19 cellular contexts compared by ENCODE assay signal in genomic region chr13:72141845-72142470, GRCh38.
DNase-seq lines count a peak whose midpoint lies in the region; ATAC-seq, FAIRE-seq and TF ChIP-seq lines count a peak whose summit lies in the region.
"Had no signal": no experiment of that assay in that cellular context is flagged by ENCODE, and none has a peak within 500 bp of the region (broad histone marks: within the 10 kb centered on the region; RNA-seq: fewer than 3 reads in every experiment).

No MANE protein-coding gene starts in this region.

- no peaks in the 10 kb centered on the region for H3K9me3 Mint-ChIP-seq in GM23338
- H3K9me3 Mint-ChIP-seq: activated CD4-positive, alpha-beta memory T cell treated with anti-CD3 and anti-CD28 coated beads for 36 hours; H9; stimulated activated memory B cell treated with anti-CD40 and anti-IgM and Interleukin-4, amounts not matched to agents 10 μg/mL and 1 μg/mL and 100 μg/mL, for 72 hours had no signal

- H2AFZ ChIP-seq in GM23338 (peak overlapping the region; percentile 72), fibroblast of lung (ENCODE audit: low read length) (no peak overlapping the region), PC-9 (no peak overlapping the region)

- H3K9me2 ChIP-seq in GM23338 (ENCODE audit: insufficient read depth) = peaks cover 4% of the 10 kb centered on the region; the same call in 1 of the 2 replicates
- no peaks in the 10 kb centered on the region for H3K9me2 ChIP-seq in PC-9 (ENCODE audit: insufficient read depth)

- H3K4me1 Mint-ChIP-seq in GM23338 = peaks cover 20% of the 10 kb centered on the region
- H3K4me1 Mint-ChIP-seq: CD8-positive, alpha-beta memory T cell; stimulated activated memory B cell treated with anti-CD40 and anti-IgM and Interleukin-4, amounts not matched to agents 10 μg/mL and 1 μg/mL and 100 μg/mL, for 72 hours; T-cell had no signal

- DNase-seq in GM23338 (ENCODE audit: low spot score) = no peak
- peak; percentile 86 for DNase-seq in astrocyte of the cerebellum (ENCODE audit: low read depth)
- DNase-seq in fibroblast of lung (ENCODE audit: low read depth in 2 of 2) = peak; percentile 76 to 84
- peak in 2 of 6 donors; percentile 5 to 17 for DNase-seq in pancreas
- no peak for DNase-seq in SIG-M5 (lab: John Stamatoyannopoulos, UW)
- DNase-seq in NCI-H1092 (lab: John Stamatoyannopoulos, UW) = no peak
- DNase-seq in PC-9 = no peak
- DNase-seq: activated CD4-positive, alpha-beta memory T cell treated with anti-CD3 and anti-CD28 coated beads for 36 hours; activated T-cell treated with anti-CD3 and anti-CD28 coated beads, Interleukin-2, amount 50 U/mL, for 72 hours; CD8-positive, alpha-beta memory T cell; foreskin melanocyte; H9; mesenchymal stem cell; NCI-H2029; NCI-H69; nucleus accumbens; T-cell had no signal

- no peaks in the 10 kb centered on the region for H3K79me2 ChIP-seq in GM23338 (replicated peaks; ENCODE audit: insufficient read depth)
- H3K79me2 ChIP-seq in fibroblast of lung (ENCODE audit: control insufficient read depth, insufficient read depth, low read length) = no peaks in the 10 kb centered on the region
- H3K79me2 ChIP-seq in PC-9 (ENCODE audit: low read depth) = no peaks in the 10 kb centered on the region

- peaks cover 4% of the 10 kb centered on the region for H3K27me3 Mint-ChIP-seq in GM23338 (ENCODE audit: insufficient read depth, low read depth, poor library complexity)
- H3K27me3 Mint-ChIP-seq: activated CD4-positive, alpha-beta memory T cell treated with anti-CD3 and anti-CD28 coated beads for 36 hours; CD8-positive, alpha-beta memory T cell; stimulated activated memory B cell treated with anti-CD40 and anti-IgM and Interleukin-4, amounts not matched to agents 10 μg/mL and 1 μg/mL and 100 μg/mL, for 72 hours; T-cell had no signal

- TF ChIP-seq CTCF in GM23338 (conservative IDR thresholded peaks at IDR 0.05; ENCODE audit: low read depth in 2 of 2) (no peak), astrocyte of the cerebellum (IDR thresholded peaks at IDR 0.05; ENCODE audit: low read depth, low read length, missing control alignments) (no peak), fibroblast of lung (conservative IDR thresholded peaks at IDR 0.05 in 1 of 2, IDR thresholded peaks at IDR 0.05 in 1 of 2; ENCODE audit: low read depth in 1 of 2, low read length in 2 of 2) (no peak), pancreas (IDR thresholded peaks at IDR 0.05) (no peak), PC-9 (conservative IDR thresholded peaks at IDR 0.05) (no peak)

- H4K20me1 ChIP-seq in GM23338 (replicated peaks; ENCODE audit: insufficient read depth) (no peaks in the 10 kb centered on the region), fibroblast of lung (ENCODE audit: control insufficient read depth, extremely low read depth, insufficient read depth, low read length) (no peaks in the 10 kb centered on the region), PC-9 (ENCODE audit: insufficient read depth) (no peaks in the 10 kb centered on the region)

- intact Hi-C loops in pancreas (cut with DNase I) (no loop called here), PC-9 (cut with micrococcal nuclease; ENCODE audit: unreplicated experiment) (no loop called here)

- H3K4me1 ChIP-seq in GM23338 (ENCODE audit: insufficient read depth) = peaks cover 17% of the 10 kb centered on the region; the same call in 1 of the 2 replicates
- H3K4me1 ChIP-seq in fibroblast of lung (ENCODE audit: control insufficient read depth, extremely low read depth, insufficient read depth, low read length) = no peaks in the 10 kb centered on the region
- peaks cover 30 to 33% (median 31%) of the 10 kb centered on the region in 3 donors for H3K4me1 ChIP-seq in pancreas
- H3K4me1 ChIP-seq in PC-9 (replicated peaks; ENCODE audit: insufficient read depth) = no peaks in the 10 kb centered on the region

- H3K36me3 ChIP-seq in GM23338 (ENCODE audit: insufficient read depth) (no peaks in the 10 kb centered on the region), fibroblast of lung (ENCODE audit: control insufficient read depth, insufficient read depth, low read length) (no peaks in the 10 kb centered on the region), pancreas (no peaks in the 10 kb centered on the region), PC-9 (ENCODE audit: low read depth) (no peaks in the 10 kb centered on the region)

- H3F3A ChIP-seq in GM23338 (replicated peaks; ENCODE audit: low read depth) = no peaks in the 10 kb centered on the region
- no peaks in the 10 kb centered on the region for H3F3A ChIP-seq in PC-9 (ENCODE audit: insufficient read depth, low read depth)

- no peak overlapping the region for H3K4me2 ChIP-seq in GM23338
- no peak overlapping the region for H3K4me2 ChIP-seq in fibroblast of lung (ENCODE audit: extremely low read depth, insufficient read depth, low read length)
- H3K4me2 ChIP-seq in PC-9 = no peak overlapping the region

- in situ Hi-C loops in astrocyte of the cerebellum (cut with HindIII; ENCODE audit: low sequenced_read_pairs) = no loop called here

- H3K27me3 ChIP-seq in GM23338 (ENCODE audit: insufficient read depth) (no peaks in the 10 kb centered on the region), fibroblast of lung (ENCODE audit: control insufficient read depth, insufficient read depth, low read length) (no peaks in the 10 kb centered on the region), pancreas (no peaks in the 10 kb centered on the region), PC-9 (ENCODE audit: insufficient read depth, low read depth) (no peaks in the 10 kb centered on the region)

- CTCF ChIA-PET in PC-9 (lab: Charles Lee) = no interaction called here

- H3K4me3 ChIP-seq in GM23338 (no peak overlapping the region), astrocyte of the cerebellum (ENCODE audit: low read depth, low read length) (no peak overlapping the region), fibroblast of lung (replicated peaks in 1 of 4; ENCODE audit: control extremely low read depth in 1 of 4, insufficient read depth in 1 of 4, low read depth in 3 of 4, low read length in 4 of 4) (no peak overlapping the region), pancreas (no peak overlapping the region), PC-9 (no peak overlapping the region)

- POLR2A ChIA-PET in PC-9 (lab: Charles Lee; ENCODE audit: unreplicated experiment) = no interaction called here

- BruUV-seq in PC-9 (replicated peaks; lab: Mats Ljungman, UMichigan) = no TSS peak

- H3K27ac Mint-ChIP-seq in GM23338 = no peak overlapping the region
- H3K27ac Mint-ChIP-seq: activated CD4-positive, alpha-beta memory T cell treated with anti-CD3 and anti-CD28 coated beads for 36 hours; activated T-cell treated with anti-CD3 and anti-CD28 coated beads, Interleukin-2, amount 50 U/mL, for 72 hours; CD8-positive, alpha-beta memory T cell; H9; stimulated activated memory B cell treated with anti-CD40 and anti-IgM and Interleukin-4, amounts not matched to agents 10 μg/mL and 1 μg/mL and 100 μg/mL, for 72 hours; T-cell had no signal

- H3K9me3 ChIP-seq in fibroblast of lung (ENCODE audit: control insufficient read depth, insufficient read depth, low read depth, low read length) = no peaks in the 10 kb centered on the region
- H3K9me3 ChIP-seq in pancreas = no peaks in the 10 kb centered on the region
- H3K9me3 ChIP-seq in PC-9 (ENCODE audit: insufficient read depth, low read depth) = no peaks in the 10 kb centered on the region

- WGBS in pancreas, 2 donors = 27 to 34% methylated on average over 3 of the region's 3 CpGs

- H3K9ac ChIP-seq in fibroblast of lung (ENCODE audit: insufficient read depth, low read length) = no peak overlapping the region

- no peaks in the 10 kb centered on the region for H3K36me3 Mint-ChIP-seq in GM23338 (ENCODE audit: low read depth)
- H3K36me3 Mint-ChIP-seq: activated CD4-positive, alpha-beta memory T cell treated with anti-CD3 and anti-CD28 coated beads for 36 hours; CD8-positive, alpha-beta memory T cell; stimulated activated memory B cell treated with anti-CD40 and anti-IgM and Interleukin-4, amounts not matched to agents 10 μg/mL and 1 μg/mL and 100 μg/mL, for 72 hours; T-cell had no signal

- no peak for FAIRE-seq in pancreas (lab: Jason Lieb, UNC)

- ATAC-seq in GM23338 = no peak
- ATAC-seq in pancreas = peak; percentile 55 to 72 (median 59)
- ATAC-seq in HG03280 (IDR thresholded peaks at IDR 0.05; ENCODE audit: unreplicated experiment) = no peak
- ATAC-seq: activated T-cell treated with anti-CD3 and anti-CD28 coated beads, Interleukin-2, amount 50 U/mL, for 72 hours; stimulated activated memory B cell treated with anti-CD40 and anti-IgM and Interleukin-4, amounts not matched to agents 10 μg/mL and 1 μg/mL and 100 μg/mL, for 72 hours; T-cell had no signal

- H3K27ac ChIP-seq in GM23338 (ENCODE audit: low read depth) (no peak overlapping the region), fibroblast of lung (ENCODE audit: insufficient read depth, low read length) (no peak overlapping the region), pancreas (peak overlapping the region; percentile 2 to 43 (median 32)), PC-9 (no peak overlapping the region)

- no peak overlapping the region for H3K4me3 Mint-ChIP-seq in GM23338
- H3K4me3 Mint-ChIP-seq: activated CD4-positive, alpha-beta memory T cell treated with anti-CD3 and anti-CD28 coated beads for 36 hours; activated T-cell treated with anti-CD3 and anti-CD28 coated beads, Interleukin-2, amount 50 U/mL, for 72 hours; CD8-positive, alpha-beta memory T cell; H9; stimulated activated memory B cell treated with anti-CD40 and anti-IgM and Interleukin-4, amounts not matched to agents 10 μg/mL and 1 μg/mL and 100 μg/mL, for 72 hours; T-cell had no signal

Comparison
In these comparisons a context has a peak if more than half of its experiments do, and no peak if none do; other contexts are left out.
1. ATAC-seq: peak in pancreas (4 of 4); none in GM23338 (single experiment) and HG03280 (single experiment).
2. DNase-seq: peak in astrocyte of the cerebellum (single experiment) and fibroblast of lung (2 of 2); none in GM23338 (single experiment), SIG-M5 (single experiment), NCI-H1092 (single experiment) and PC-9 (0 of 2).
3. H3K27ac ChIP-seq: peak in pancreas (4 of 4); none in GM23338 (single experiment), fibroblast of lung (single experiment) and PC-9 (single experiment).